ENCODE assay signal across 15 cellular contexts in genomic region chr7:121178869-121179497, GRCh38.
A peak's percentile ranks its signal among the peaks of the same experiment; 100 is the strongest.
DNase-seq lines count a peak whose midpoint lies in the region; ATAC-seq and TF ChIP-seq lines count a peak whose summit lies in the region.
"Had no signal": no experiment of that assay in that cellular context is flagged by ENCODE, and none has a peak within 500 bp of the region (broad histone marks: within the 10 kb centered on the region; RNA-seq: fewer than 3 reads in every experiment).

No MANE protein-coding gene starts in this region.

- H3K27ac ChIP-seq in OCI-LY7 (ENCODE audit: low read depth, low read length, poor library complexity, severe bottlenecking) (peak overlapping the region; percentile 91), A673 (ENCODE audit: low read depth, low read length, poor library complexity, severe bottlenecking) (no peak overlapping the region)
- H3K27ac ChIP-seq: uterus had no signal

- BruUV-seq in OCI-LY7 (replicated peaks; lab: Mats Ljungman, UMichigan) (no TSS peak), A673 (replicated peaks; lab: Mats Ljungman, UMichigan) (no TSS peak)

- no peaks in the 10 kb centered on the region for H3K9me2 ChIP-seq in OCI-LY7 (ENCODE audit: insufficient read depth, low read length)

- H3K79me2 ChIP-seq in OCI-LY7 (ENCODE audit: insufficient read depth, low read depth, low read length) = no peaks in the 10 kb centered on the region

- CTCF ChIA-PET in OCI-LY7 (lab: Charles Lee; ENCODE audit: unreplicated experiment) = interaction anchor here (0.5 to 1.0 kb wide), 2 partner anchors 16 to 216 kb away, joined by 3 read pairs; no protein-coding TSS in a partner anchor
- CTCF ChIA-PET in A673 (lab: Charles Lee) = no interaction called here

- H3K9me3 ChIP-seq in OCI-LY7 (ENCODE audit: low read length) (no peaks in the 10 kb centered on the region), A673 (ENCODE audit: low read depth, low read length, poor library complexity, severe bottlenecking) (no peaks in the 10 kb centered on the region)
- H3K9me3 ChIP-seq: BE2C, uterus had no signal

- H2AFZ ChIP-seq in OCI-LY7 (ENCODE audit: low read length) = peak overlapping the region; percentile 79

- peak overlapping the region; percentile 95 for H3K4me2 ChIP-seq in OCI-LY7 (ENCODE audit: low read length)

- H3K4me1 ChIP-seq in OCI-LY7 (ENCODE audit: insufficient read depth, low read length, poor library complexity, severe bottlenecking) = peaks cover 68% of the 10 kb centered on the region
- H3K4me1 ChIP-seq in A673 (ENCODE audit: insufficient read depth, low read length, poor library complexity, severe bottlenecking) = no peaks in the 10 kb centered on the region
- H3K4me1 ChIP-seq: BE2C, uterus had no signal

- ATAC-seq in GM19452 (IDR thresholded peaks at IDR 0.05; ENCODE audit: unreplicated experiment) (peak; percentile 49), HG02943 (IDR thresholded peaks at IDR 0.05; ENCODE audit: low read depth, unreplicated experiment) (peak; percentile 43)
- ATAC-seq: HCT116 had no signal

- intact Hi-C loops in OCI-LY7 (cut with micrococcal nuclease; ENCODE audit: unreplicated experiment) (no loop called here), A673 (cut with micrococcal nuclease; ENCODE audit: unreplicated experiment) (no loop called here)

- DNase-seq in OCI-LY7 (ENCODE audit: low spot score) (peak; percentile 20), anterior cingulate cortex (lab: John Stamatoyannopoulos, UW) (no peak), HCEC 1CT (no peak), AG08396 (ENCODE audit: low spot score) (no peak), A673 (ENCODE audit: low spot score) (no peak)
- DNase-seq: activated CD4-positive, alpha-beta memory T cell treated with anti-CD3 and anti-CD28 coated beads, Interleukin-2, amount 10 ng/mL, durations not matched to agents 7 days and 5 days; BE2C; effector CD8-positive, alpha-beta T cell; heart right ventricle; NCI-H446; uterus had no signal

- peaks cover 6% of the 10 kb centered on the region for H3K27me3 ChIP-seq in A673 (replicated peaks; ENCODE audit: insufficient read depth, low read depth, low read length, poor library complexity)
- H3K27me3 ChIP-seq: heart right ventricle, uterus had no signal

- no peaks in the 10 kb centered on the region for H4K20me1 ChIP-seq in OCI-LY7 (ENCODE audit: insufficient read depth, low read length)

- TF ChIP-seq CTCF in OCI-LY7 (conservative IDR thresholded peaks at IDR 0.05; ENCODE audit: low read length) = no peak
- no peak for TF ChIP-seq CTCF in A673 (conservative IDR thresholded peaks at IDR 0.05; ENCODE audit: low read depth, low read length)

- POLR2A ChIA-PET in OCI-LY7 (lab: Charles Lee) = interaction anchor here (0.9 to 2.7 kb wide), 7 partner anchors 13 to 202 kb away, joined by 3 to 14 read pairs (median 4); no protein-coding TSS in a partner anchor
- POLR2A ChIA-PET in A673 (lab: Charles Lee; ENCODE audit: low non-redundant PET) = no interaction called here

- H3K4me3 ChIP-seq in GM08714 (ENCODE audit: low read length) (peak overlapping the region; percentile 2; the same call in 1 of the 2 replicates), OCI-LY7 (ENCODE audit: low read depth, low read length, poor library complexity, severe bottlenecking) (no peak overlapping the region), A673 (ENCODE audit: low read depth, low read length, poor library complexity, severe bottlenecking) (no peak overlapping the region)
- H3K4me3 ChIP-seq: heart right ventricle, uterus had no signal

- H3K36me3 ChIP-seq in OCI-LY7 (ENCODE audit: insufficient read depth, low read length) (no peaks in the 10 kb centered on the region), A673 (ENCODE audit: insufficient read depth, low read length, poor library complexity, severe bottlenecking) (no peaks in the 10 kb centered on the region)
- H3K36me3 ChIP-seq: BE2C, heart right ventricle, uterus had no signal
